23 cellular contexts compared by ENCODE assay signal in the genomic region with DNA sequence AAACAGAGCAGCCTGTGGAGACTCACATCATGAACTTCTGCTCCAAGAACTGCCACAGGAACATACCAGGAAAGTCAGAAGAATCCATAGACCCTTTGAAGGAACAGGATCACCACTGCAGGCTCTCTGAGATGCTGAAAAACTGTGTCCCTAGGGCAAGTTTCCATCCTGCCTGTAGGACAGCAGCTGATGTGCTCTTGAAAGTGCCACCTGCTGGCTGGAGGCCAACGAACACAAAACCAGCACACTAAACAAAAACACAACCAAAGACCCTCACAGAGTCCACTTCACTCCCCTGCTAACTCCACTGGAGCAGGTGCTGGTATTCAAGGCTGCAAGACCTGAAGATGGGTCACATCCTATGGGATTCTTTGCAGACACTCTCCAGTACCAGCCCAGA. TPM values are rescaled to one million over a fixed set of nuclear protein-coding genes. Genes with fewer than 3 reads are reported as not detected.
"Had no signal": no experiment of that assay in that cellular context is flagged by ENCODE, and none has a peak within 500 bp of the region (broad histone marks: within the 10 kb centered on the region; RNA-seq: fewer than 3 reads in every experiment).

No MANE protein-coding gene starts in this region.

- H3K4me3 Mint-ChIP-seq: activated naive CD8-positive, alpha-beta T cell; activated T-helper 1 cell treated with anti-CD3 and anti-CD28 coated beads, Interleukin-12 subunit alpha, Interleukin-12 subunit beta, Interleukin-2, Interleukin-4 antibody, amounts not matched to agents 30 ng/mL and 10 ng/mL and 1 ng/mL, durations not matched to agents 14 hours and 24 hours and 36 hours; neural crest cell; stimulated activated naive CD8-positive, alpha-beta T cell treated with anti-CD3 and anti-CD28 coated beads, Interleukin-15, Interleukin-2, amounts not matched to agents 100 ng/mL and 50 ng/mL, for 24 hours had no signal

- H3K27ac Mint-ChIP-seq: activated naive CD8-positive, alpha-beta T cell; activated T-helper 1 cell treated with anti-CD3 and anti-CD28 coated beads, Interleukin-12 subunit alpha, Interleukin-12 subunit beta, Interleukin-2, Interleukin-4 antibody, amounts not matched to agents 30 ng/mL and 10 ng/mL and 1 ng/mL, durations not matched to agents 14 hours and 24 hours and 36 hours; stimulated activated naive CD8-positive, alpha-beta T cell treated with anti-CD3 and anti-CD28 coated beads, Interleukin-15, Interleukin-2, amounts not matched to agents 100 ng/mL and 50 ng/mL, for 24 hours had no signal

- H3K27me3 ChIP-seq: gastrocnemius medialis, left lung, right atrium auricular region, tibial nerve, uterus had no signal

- H3K4me1 ChIP-seq: gastrocnemius medialis, left lung, prostate gland, right atrium auricular region, tibial nerve, uterus had no signal

- H3K36me3 Mint-ChIP-seq: activated naive CD8-positive, alpha-beta T cell had no signal

- H3K4me1 Mint-ChIP-seq: neural crest cell had no signal

- H3K4me3 ChIP-seq: gastrocnemius medialis, left lung, prostate gland, right atrium auricular region, tibial nerve, uterus had no signal

- ATAC-seq: esophagus mucosa, gastrocnemius medialis, left lung had no signal

- H3K36me3 ChIP-seq: gastrocnemius medialis, left lung, prostate gland, right atrium auricular region, tibial nerve, uterus, WERI-Rb-1 had no signal

- H3K9me3 Mint-ChIP-seq: activated T-helper 1 cell treated with anti-CD3 and anti-CD28 coated beads, Interleukin-12 subunit alpha, Interleukin-12 subunit beta, Interleukin-2, Interleukin-4 antibody, amounts not matched to agents 30 ng/mL and 10 ng/mL and 1 ng/mL, durations not matched to agents 14 hours and 24 hours and 36 hours had no signal

- DNase-seq: activated CD4-positive, alpha-beta T cell treated with anti-CD3 and anti-CD28 coated beads, Interleukin-2, amount 50 U/mL, for 4 hours; activated T-cell treated with anti-CD3 and anti-CD28 coated beads for 4 hours; cerebellar nuclear complex; effector CD4-positive, alpha-beta T cell; gastrocnemius medialis; head of caudate nucleus; left lung; mammary epithelial cell; uterus; WERI-Rb-1 had no signal

- H3K9me3 ChIP-seq: gastrocnemius medialis, prostate gland, uterus had no signal

RNA-seq across cellular contexts. Expression of a gene that starts 12.0 kb away (rescaled TPM):
- total RNA-seq: activated T-helper 1 cell treated with anti-CD3 and anti-CD28 coated beads, Interleukin-12 subunit alpha, Interleukin-12 subunit beta, Interleukin-2, Interleukin-4 antibody, amounts not matched to agents 30 ng/mL and 10 ng/mL and 1 ng/mL, durations not matched to agents 14 hours and 24 hours and 36 hours; bronchial epithelial cell; esophagus mucosa; kidney epithelial cell; left lung; mammary epithelial cell; myocyte; neural crest cell; osteocyte; right atrium auricular region; skeletal muscle tissue; tibial nerve had no signal
- polyA plus RNA-seq: mammary epithelial cell had no signal

RNA-seq across cellular contexts. Expression of a gene that starts 23.9 kb away (rescaled TPM):
- total RNA-seq: activated T-helper 1 cell treated with anti-CD3 and anti-CD28 coated beads, Interleukin-12 subunit alpha, Interleukin-12 subunit beta, Interleukin-2, Interleukin-4 antibody, amounts not matched to agents 30 ng/mL and 10 ng/mL and 1 ng/mL, durations not matched to agents 14 hours and 24 hours and 36 hours; bronchial epithelial cell; esophagus mucosa; kidney epithelial cell; left lung; mammary epithelial cell; myocyte; neural crest cell; osteocyte; right atrium auricular region; skeletal muscle tissue; tibial nerve had no signal
- polyA plus RNA-seq: mammary epithelial cell had no signal
